1 cellular context compared by ENCODE assay signal in the genomic region with DNA sequence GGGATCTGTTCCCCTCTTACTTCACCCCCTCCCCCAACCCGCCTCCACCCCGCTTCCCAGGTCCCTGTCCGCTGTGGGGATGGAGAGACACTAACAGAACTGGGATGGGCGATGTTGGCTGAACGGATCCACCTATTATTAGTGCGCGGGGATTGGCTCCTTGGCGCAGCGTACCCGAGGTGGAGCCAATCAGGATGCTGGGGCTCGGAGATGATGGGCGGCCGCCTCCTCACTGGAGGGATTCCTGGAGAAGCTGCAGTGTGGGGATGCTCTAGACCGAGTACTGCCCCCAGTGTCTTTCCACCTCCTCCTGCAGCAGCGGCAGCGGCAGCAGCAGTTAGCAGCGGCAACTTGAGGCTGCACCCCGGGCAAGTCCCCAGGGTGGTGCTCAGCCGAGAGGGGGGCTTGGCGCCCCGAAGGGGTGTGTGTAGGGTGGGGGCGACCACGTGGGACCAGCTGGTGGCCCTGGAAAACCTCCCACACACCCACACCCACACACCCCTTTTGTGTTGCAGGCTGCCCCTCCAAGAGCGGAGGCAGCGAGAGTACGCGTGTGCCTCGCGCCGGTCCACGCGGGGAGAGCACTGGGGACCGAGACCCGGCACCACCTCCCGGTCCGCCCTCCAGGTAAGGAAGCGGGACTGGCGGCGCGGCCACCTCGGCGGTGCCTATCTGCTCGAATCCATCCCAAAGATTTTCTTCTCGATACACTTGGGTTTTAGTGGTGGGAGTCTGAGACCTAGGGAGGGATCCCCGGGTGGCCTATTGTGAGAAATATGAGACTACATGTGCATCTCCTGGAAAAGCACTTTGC.
TF ChIP-seq lines count a peak whose summit lies in the region.

Gene SYT1, plus strand, starts transcription at position 292 of the 814 bp plus-strand sequence.

TF ChIP-seq in IMR-90, 13 proteins besides CTCF, POLR2A, EP300 and RAD21:
- TF ChIP-seq MAZ (IDR thresholded peaks at IDR 0.05; ENCODE audit: borderline replicate concordance, low read depth, low read length) (no peak), RFX5 (IDR thresholded peaks at IDR 0.05; ENCODE audit: low read depth, low read length) (no peak), CHD1 (IDR thresholded peaks at IDR 0.05; ENCODE audit: low read depth, low read length) (no peak), CEBPB (IDR thresholded peaks at IDR 0.05; ENCODE audit: low read depth, low read length) (no peak)
- TF ChIP-seq, protein P1, sequence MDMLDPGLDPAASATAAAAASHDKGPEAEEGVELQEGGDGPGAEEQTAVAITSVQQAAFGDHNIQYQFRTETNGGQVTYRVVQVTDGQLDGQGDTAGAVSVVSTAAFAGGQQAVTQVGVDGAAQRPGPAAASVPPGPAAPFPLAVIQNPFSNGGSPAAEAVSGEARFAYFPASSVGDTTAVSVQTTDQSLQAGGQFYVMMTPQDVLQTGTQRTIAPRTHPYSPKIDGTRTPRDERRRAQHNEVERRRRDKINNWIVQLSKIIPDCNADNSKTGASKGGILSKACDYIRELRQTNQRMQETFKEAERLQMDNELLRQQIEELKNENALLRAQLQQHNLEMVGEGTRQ (IDR thresholded peaks at IDR 0.05; ENCODE audit: low read depth, low read length), result no peak
